Comparison of ENCODE assay signal across 28 cellular contexts in the genomic region with DNA sequence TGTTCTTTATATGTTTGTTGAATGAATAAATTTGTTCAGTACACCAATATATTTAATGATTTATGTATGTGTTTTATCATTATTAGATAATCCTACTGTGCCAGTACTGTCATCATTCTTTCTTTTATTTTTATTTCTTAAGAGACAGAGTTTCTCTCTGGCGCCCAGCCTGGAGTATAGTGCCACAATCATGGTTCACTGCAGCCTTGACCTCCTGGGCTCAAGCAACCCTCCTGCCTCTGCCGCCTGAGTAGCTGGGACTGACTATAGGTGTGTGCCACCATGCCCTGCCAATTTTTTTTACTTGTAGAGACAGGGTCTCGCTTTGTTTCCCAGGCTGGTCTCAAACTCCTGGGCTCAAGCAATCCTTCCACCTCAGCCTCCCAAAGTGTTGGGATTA. TPM values are rescaled to one million over a fixed set of nuclear protein-coding genes. Genes with fewer than 3 reads are reported as not detected.
DNase-seq lines count a peak whose midpoint lies in the region; ATAC-seq and TF ChIP-seq lines count a peak whose summit lies in the region.
"Had no signal": no experiment of that assay in that cellular context is flagged by ENCODE, and none has a peak within 500 bp of the region (broad histone marks: within the 10 kb centered on the region; RNA-seq: fewer than 3 reads in every experiment).

No MANE protein-coding gene starts in this region.

- no peak overlapping the region for H3K4me3 ChIP-seq in CD4-positive, CD25-positive, alpha-beta regulatory T cell (ENCODE audit: low read depth, low read length)
- H3K4me3 ChIP-seq in PC-3 (ENCODE audit: low read length) (no peak overlapping the region), epithelial cell of proximal tubule (ENCODE audit: low read depth, low read length) (no peak overlapping the region), skeletal muscle tissue (ENCODE audit: low read length in 3 of 3) (no peak overlapping the region)
- H3K4me3 ChIP-seq: coronary artery, esophagus muscularis mucosa, transverse colon had no signal

- H3K79me2 ChIP-seq in PC-3 (ENCODE audit: low read length): peaks cover 69% of the 10 kb centered on the region

- H3K9me3 Mint-ChIP-seq in CD4-positive, CD25-positive, alpha-beta regulatory T cell: no peaks in the 10 kb centered on the region
- H3K9me3 Mint-ChIP-seq: activated T-helper 17 cell treated with anti-CD3 and anti-CD28 coated beads, Interleukin-2, amount 50 U/mL, for 72 hours; stimulated activated naive CD8-positive, alpha-beta T cell treated with anti-CD3 and anti-CD28 coated beads, Interleukin-15, amount 100 ng/mL, for 72 hours had no signal

- no peak overlapping the region for H3K9ac ChIP-seq in PC-3 (ENCODE audit: low read length)
- H3K9ac ChIP-seq in skeletal muscle tissue (ENCODE audit: low read depth in 1 of 3, low read length in 3 of 3): no peak overlapping the region

- no peaks in the 10 kb centered on the region for H3F3A ChIP-seq in PC-3 (ENCODE audit: low read length, unreplicated experiment)

- no peak overlapping the region for H3K4me3 Mint-ChIP-seq in CD4-positive, CD25-positive, alpha-beta regulatory T cell
- H3K4me3 Mint-ChIP-seq: stimulated activated naive CD8-positive, alpha-beta T cell treated with anti-CD3 and anti-CD28 coated beads, Interleukin-15, amount 100 ng/mL, for 72 hours had no signal

- H3K36me3 Mint-ChIP-seq in CD4-positive, CD25-positive, alpha-beta regulatory T cell: peaks cover 5% of the 10 kb centered on the region

- H2AFZ ChIP-seq in PC-3 (ENCODE audit: low read length): no peak overlapping the region

- H4K20me1 ChIP-seq in PC-3 (ENCODE audit: low read length): peaks cover 51% of the 10 kb centered on the region

- no peak for ATAC-seq in CD4-positive, CD25-positive, alpha-beta regulatory T cell (ENCODE audit: low read depth in 2 of 2)
- ATAC-seq in PC-3 (no peak), GM18909 (IDR thresholded peaks at IDR 0.05; ENCODE audit: poor library complexity, unreplicated experiment) (no peak)
- ATAC-seq: HepG2; stimulated activated naive CD8-positive, alpha-beta T cell treated with anti-CD3 and anti-CD28 coated beads, Interleukin-15, amount 100 ng/mL, for 72 hours had no signal

- BruUV-seq in PC-3 (replicated peaks; lab: Mats Ljungman, UMichigan): no TSS peak

- CTCF ChIA-PET in PC-3 (lab: Charles Lee): no interaction called here

- H3K9me2 ChIP-seq in PC-3 (replicated peaks; ENCODE audit: low read length): no peaks in the 10 kb centered on the region

- no peaks in the 10 kb centered on the region for H3K27me3 ChIP-seq in CD4-positive, CD25-positive, alpha-beta regulatory T cell (ENCODE audit: control insufficient read depth, insufficient read depth, low read length)
- H3K27me3 ChIP-seq in PC-3 (ENCODE audit: low read length): no peaks in the 10 kb centered on the region
- H3K27me3 ChIP-seq in skeletal muscle tissue (ENCODE audit: control insufficient read depth in 3 of 3, insufficient read depth in 3 of 3, low read length in 3 of 3): no peaks in the 10 kb centered on the region
- H3K27me3 ChIP-seq: esophagus muscularis mucosa, neutrophil, transverse colon had no signal

- H3K4me2 ChIP-seq in PC-3 (ENCODE audit: low read length): peak overlapping the region; percentile 5

- POLR2A ChIA-PET in PC-3 (lab: Charles Lee; ENCODE audit: unreplicated experiment): no interaction called here

- no peaks in the 10 kb centered on the region for H3K27me3 Mint-ChIP-seq in CD4-positive, CD25-positive, alpha-beta regulatory T cell
- H3K27me3 Mint-ChIP-seq: activated T-helper 17 cell treated with anti-CD3 and anti-CD28 coated beads, Interleukin-2, amount 50 U/mL, for 72 hours; progenitor cell of endocrine pancreas; stimulated activated naive CD8-positive, alpha-beta T cell treated with anti-CD3 and anti-CD28 coated beads, Interleukin-15, amount 100 ng/mL, for 72 hours had no signal

- peaks cover 23% of the 10 kb centered on the region for H3K36me3 ChIP-seq in CD4-positive, CD25-positive, alpha-beta regulatory T cell (ENCODE audit: control insufficient read depth, insufficient read depth, low read length)
- H3K36me3 ChIP-seq in PC-3 (ENCODE audit: low read depth, low read length): peaks cover 3% of the 10 kb centered on the region; the same call in 1 of the 2 replicates
- no peaks in the 10 kb centered on the region for H3K36me3 ChIP-seq in skeletal muscle tissue (ENCODE audit: control insufficient read depth in 3 of 3, insufficient read depth in 3 of 3, low read length in 3 of 3)

- peaks cover 23% of the 10 kb centered on the region for H3K4me1 ChIP-seq in CD4-positive, CD25-positive, alpha-beta regulatory T cell (ENCODE audit: control insufficient read depth, insufficient read depth, low read length, poor library complexity, severe bottlenecking)
- H3K4me1 ChIP-seq in PC-3 (ENCODE audit: insufficient read depth, low read length): peaks cover 18% of the 10 kb centered on the region
- H3K4me1 ChIP-seq in skeletal muscle tissue (ENCODE audit: control insufficient read depth in 3 of 3, insufficient read depth in 3 of 3, low read length in 3 of 3): peaks cover 16 to 22% (median 19%) of the 10 kb centered on the region in 3 donors

- no peak for DNase-seq in CD4-positive, CD25-positive, alpha-beta regulatory T cell
- DNase-seq in PC-3: no peak
- DNase-seq in epithelial cell of proximal tubule (ENCODE audit: low read depth): peak; percentile 3
- no peak for DNase-seq in stimulated activated naive CD4-positive, alpha-beta T cell treated with Interleukin-2 at 50 U/mL for 16 hours (lab: John Stamatoyannopoulos, UW)
- DNase-seq in erythroblast (lab: John Stamatoyannopoulos, UW): no peak
- DNase-seq: activated CD4-positive, alpha-beta T cell treated with anti-CD3 and anti-CD28 coated beads, Interleukin-2, amount 50 U/mL, for 48 hours; activated CD8-positive, alpha-beta memory T cell treated with anti-CD3 and anti-CD28 coated beads, Interleukin-2, amount 50 U/mL, for 4 hours; activated naive CD4-positive, alpha-beta T cell treated with anti-CD3 and anti-CD28 coated beads, Interleukin-2, amount 50 U/mL, for 16 hours; anterior cingulate cortex; C1 segment of cervical spinal cord; effector memory CD4-positive, alpha-beta T cell; foreskin melanocyte; Kasumi-1; left colon; NCI-H1092 treated with DMSO at 0.1 percent for 48 hours; NCI-H1930; NCI-H526 treated with DMSO at 0.1 percent for 48 hours; stimulated activated naive CD8-positive, alpha-beta T cell treated with anti-CD3 and anti-CD28 coated beads, Interleukin-15, amount 100 ng/mL, for 72 hours; T-helper 1 cell had no signal

- H3K9me3 ChIP-seq in CD4-positive, CD25-positive, alpha-beta regulatory T cell (ENCODE audit: control insufficient read depth in 2 of 2, low read length in 2 of 2): no peaks in the 10 kb centered on the region
- H3K9me3 ChIP-seq in PC-3 (ENCODE audit: low read length) (no peaks in the 10 kb centered on the region), skeletal muscle tissue (ENCODE audit: control insufficient read depth in 3 of 3, low read length in 3 of 3) (no peaks in the 10 kb centered on the region)
- H3K9me3 ChIP-seq: esophagus muscularis mucosa, neutrophil, transverse colon had no signal

- H3K27ac ChIP-seq in CD4-positive, CD25-positive, alpha-beta regulatory T cell (ENCODE audit: insufficient read depth, low read length, poor library complexity, severe bottlenecking): no peak overlapping the region
- H3K27ac ChIP-seq in PC-3 (ENCODE audit: low read length): peak overlapping the region; percentile 63
- H3K27ac ChIP-seq in skeletal muscle tissue (ENCODE audit: low read depth, low read length): peak overlapping the region; percentile 22
- H3K27ac ChIP-seq: coronary artery, neutrophil had no signal

- TF ChIP-seq CTCF in PC-3 (conservative IDR thresholded peaks at IDR 0.05; ENCODE audit: low read depth, low read length): no peak
- no peak for TF ChIP-seq CTCF in epithelial cell of proximal tubule (conservative IDR thresholded peaks at IDR 0.05; ENCODE audit: low read depth, low read length)

- peak overlapping the region in 2 of 3 donors; percentile 32 to 49 for H3K27ac Mint-ChIP-seq in CD4-positive, CD25-positive, alpha-beta regulatory T cell

- H3K4me1 Mint-ChIP-seq in CD4-positive, CD25-positive, alpha-beta regulatory T cell: peaks cover 31 to 74% (median 63%) of the 10 kb centered on the region in 4 donors

- TF ChIP-seq POLR2A in erythroblast (IDR thresholded peaks at IDR 0.05; ENCODE audit: low read length): no peak

- intact Hi-C loops in PC-3 (cut with micrococcal nuclease): loop anchor here (2.0 kb wide), 1 partner anchor 16 kb away; no protein-coding TSS in a partner anchor

RNA-seq across cellular contexts. Expression of a gene that starts 41.8 kb away (rescaled TPM):
- total RNA-seq in CD4-positive, CD25-positive, alpha-beta regulatory T cell: 174 TPM
- 10 to 100 TPM; 20.6 to 39.7 (median 27.3) TPM for polyA plus RNA-seq in CD4-positive, CD25-positive, alpha-beta regulatory T cell
- total RNA-seq in PC-3 (2014; rRNA removed) (45.0 and 49.1 TPM in 2 replicates), epithelial cell of proximal tubule (60.4 and 60.8 TPM in 2 replicates), skeletal muscle tissue (96.6 TPM)
